Comparison of ENCODE assay signal across 25 cellular contexts in the genomic region with DNA sequence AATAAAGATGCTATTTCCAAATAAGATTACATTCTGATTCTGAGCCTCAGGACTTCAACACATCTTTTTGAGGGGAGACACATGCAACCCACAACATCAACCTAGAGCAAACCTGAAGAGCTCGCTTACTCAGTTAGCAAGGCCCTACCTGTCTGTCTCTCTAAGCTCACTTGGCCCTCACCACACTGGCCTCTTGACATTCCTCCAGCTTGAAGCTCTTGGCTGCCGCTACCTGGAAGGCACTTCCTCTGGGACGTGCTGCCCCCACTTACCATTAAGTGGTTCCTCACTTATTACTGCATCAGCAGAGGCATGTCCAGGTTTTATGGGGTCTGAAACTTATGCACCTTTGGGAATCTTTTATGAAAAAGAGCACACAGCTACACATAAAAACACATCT.
"Had no signal": no experiment of that assay in that cellular context is flagged by ENCODE, and none has a peak within 500 bp of the region (broad histone marks: within the 10 kb centered on the region; RNA-seq: fewer than 3 reads in every experiment).

No MANE protein-coding gene starts in this region.

- H3K27ac ChIP-seq: neural progenitor cell, ovary, parathyroid adenoma, psoas muscle, right lobe of liver, sigmoid colon, stomach, thoracic aorta, tibial artery, transverse colon, upper lobe of left lung, uterus had no signal

- DNase-seq: naive thymus-derived CD4-positive, alpha-beta T cell; natural killer cell; occipital lobe; ovary; posterior cingulate gyrus; psoas muscle; right cardiac atrium; right lobe of liver; sigmoid colon; small intestine; stimulated activated CD4-positive, alpha-beta T cell treated with anti-CD3 and anti-CD28 coated beads, Interleukin-15, amount 100 ng/mL, for 24 hours; stimulated activated CD4-positive, alpha-beta T cell treated with anti-CD3 and anti-CD28 coated beads, Interleukin-2, amount 100 ng/mL, for 24 hours; stimulated activated CD4-positive, alpha-beta T cell treated with anti-CD3 and anti-CD28 coated beads, Interleukin-2, amount 100 ng/mL, for 48 hours; stimulated activated CD4-positive, alpha-beta T cell treated with anti-CD3 and anti-CD28 coated beads, Interleukin-4, amount 100 ng/mL, for 24 hours; stimulated activated naive B cell treated with anti-CD40 and anti-IgM and Interleukin-4, amounts not matched to agents 10 μg/mL and 1 μg/mL and 100 μg/mL, for 72 hours; stimulated activated naive CD4-positive, alpha-beta T cell treated with Interleukin-2 at 50 U/mL for 16 hours; stomach; tibial artery; transverse colon; upper lobe of left lung; uterus had no signal

- H3K4me1 ChIP-seq: neural progenitor cell, parathyroid adenoma, psoas muscle, right lobe of liver, stomach, transverse colon, upper lobe of left lung had no signal

- H2AFZ ChIP-seq: neural progenitor cell, parathyroid adenoma had no signal

- H3K36me3 ChIP-seq: neural progenitor cell, ovary, right lobe of liver, sigmoid colon, stomach, thoracic aorta, tibial artery, transverse colon, upper lobe of left lung, uterus had no signal

- H3K4me2 ChIP-seq: neural progenitor cell had no signal

- H3K4me3 ChIP-seq: neural progenitor cell, ovary, psoas muscle, right lobe of liver, sigmoid colon, stomach, thoracic aorta, tibial artery, transverse colon, upper lobe of left lung, uterus had no signal

- H3K27me3 ChIP-seq: neural progenitor cell, ovary, right lobe of liver, sigmoid colon, stomach, tibial artery, transverse colon, upper lobe of left lung, uterus had no signal

- H3K9ac ChIP-seq: neural progenitor cell, parathyroid adenoma had no signal

- ATAC-seq: naive thymus-derived CD4-positive, alpha-beta T cell; natural killer cell; psoas muscle; right cardiac atrium; right lobe of liver; stimulated activated effector memory CD8-positive, alpha-beta T cell treated with anti-CD3 and anti-CD28 coated beads, Interleukin-12 subunit alpha, Interleukin-12 subunit beta, amount 100 ng/mL, for 72 hours; stimulated activated naive B cell treated with anti-CD40 and anti-IgM and Interleukin-4, amounts not matched to agents 10 μg/mL and 1 μg/mL and 100 μg/mL, for 72 hours had no signal

- H3K9me3 ChIP-seq: ovary, psoas muscle, right lobe of liver, sigmoid colon, stomach, thoracic aorta, tibial artery, transverse colon, upper lobe of left lung, uterus had no signal
